In genomic region chr6:2196079-2196679, GRCh38 we compare ENCODE assay signal across 9 cellular contexts. TPM values are rescaled to one million over a fixed set of nuclear protein-coding genes. Genes with fewer than 3 reads are reported as not detected.
A peak's percentile ranks its signal among the peaks of the same experiment; 100 is the strongest.
DNase-seq lines count a peak whose midpoint lies in the region; ATAC-seq and TF ChIP-seq lines count a peak whose summit lies in the region.
"Had no signal": no experiment of that assay in that cellular context is flagged by ENCODE, and none has a peak within 500 bp of the region (broad histone marks: within the 10 kb centered on the region; RNA-seq: fewer than 3 reads in every experiment).

No MANE protein-coding gene starts in this region.

- TF ChIP-seq EP300 in esophagus muscularis mucosa (IDR thresholded peaks at IDR 0.05) = no peak

- no peak for DNase-seq in CD14-positive monocyte (ENCODE audit: low spot score)
- DNase-seq in NCI-H128 (lab: John Stamatoyannopoulos, UW; ENCODE audit: unreplicated experiment) = peak; percentile 16
- DNase-seq in T-helper 17 cell = peak in 1 of 3 donors; percentile 10
- DNase-seq in esophagus muscularis mucosa (ENCODE audit: extremely low spot score) = no peak

- peak; percentile 57 for ATAC-seq in GM18502 (IDR thresholded peaks at IDR 0.05; ENCODE audit: poor library complexity, unreplicated experiment)
- ATAC-seq in T-helper 17 cell = peak; percentile 66
- no peak for ATAC-seq in HG03196 (IDR thresholded peaks at IDR 0.05; ENCODE audit: unreplicated experiment)
- ATAC-seq in HG03108 (IDR thresholded peaks at IDR 0.05; ENCODE audit: unreplicated experiment) = no peak

- WGBS in esophagus muscularis mucosa = 13% methylated on average over 1 of the region's 1 CpG

- H3K27ac ChIP-seq in esophagus muscularis mucosa (replicated peaks in 1 of 4) = no peak overlapping the region
- H3K27ac ChIP-seq: SJSA1 had no signal

- no peak overlapping the region for H3K4me3 ChIP-seq in esophagus muscularis mucosa
- H3K4me3 ChIP-seq: SJSA1 had no signal

- H3K9me3 Mint-ChIP-seq in CD14-positive monocyte = peaks cover 0 to 12% (median 4%) of the 10 kb centered on the region in 7 donors
- no peaks in the 10 kb centered on the region for H3K9me3 Mint-ChIP-seq in nephron

- H3K27ac Mint-ChIP-seq in CD14-positive monocyte (no peak overlapping the region), T-helper 17 cell (no peak overlapping the region), nephron (no peak overlapping the region)

- H3K4me1 Mint-ChIP-seq in CD14-positive monocyte = peaks cover 19% of the 10 kb centered on the region
- H3K4me1 Mint-ChIP-seq in T-helper 17 cell = no peaks in the 10 kb centered on the region
- H3K4me1 Mint-ChIP-seq in nephron = peaks cover 4% of the 10 kb centered on the region

- H3K9me3 ChIP-seq in T-helper 17 cell (ENCODE audit: control insufficient read depth, low read length, poor library complexity, severe bottlenecking) (no peaks in the 10 kb centered on the region), esophagus muscularis mucosa (no peaks in the 10 kb centered on the region)
- H3K9me3 ChIP-seq: SJSA1 had no signal

- TF ChIP-seq CTCF in CD14-positive monocyte (IDR thresholded peaks at IDR 0.05) (peak; percentile 83), esophagus muscularis mucosa (IDR thresholded peaks at IDR 0.05) (peak; percentile 81 to 83 (median 81)), nephron (IDR thresholded peaks at IDR 0.05; ENCODE audit: unreplicated experiment in 3 of 3) (peak; percentile 78 to 86 (median 82))

- H3K36me3 Mint-ChIP-seq in CD14-positive monocyte (no peaks in the 10 kb centered on the region), T-helper 17 cell (ENCODE audit: low read depth) (no peaks in the 10 kb centered on the region), nephron (ENCODE audit: low read depth) (no peaks in the 10 kb centered on the region)

- H3K27me3 ChIP-seq in esophagus muscularis mucosa = no peaks in the 10 kb centered on the region
- H3K27me3 ChIP-seq: SJSA1 had no signal

- H3K4me1 ChIP-seq in esophagus muscularis mucosa = peaks cover 0 to 9% (median 7%) of the 10 kb centered on the region in 4 donors

- no peak for TF ChIP-seq POLR2A in esophagus muscularis mucosa (IDR thresholded peaks at IDR 0.05; ENCODE audit: low read depth)

- no peak overlapping the region for H3K4me3 Mint-ChIP-seq in CD14-positive monocyte
- no peak overlapping the region for H3K4me3 Mint-ChIP-seq in T-helper 17 cell
- H3K4me3 Mint-ChIP-seq in nephron = no peak overlapping the region

- H3K36me3 ChIP-seq in esophagus muscularis mucosa = no peaks in the 10 kb centered on the region
- H3K36me3 ChIP-seq: SJSA1 had no signal

- no peaks in the 10 kb centered on the region for H3K27me3 Mint-ChIP-seq in CD14-positive monocyte (ENCODE audit: low read depth in 3 of 3)
- no peaks in the 10 kb centered on the region for H3K27me3 Mint-ChIP-seq in T-helper 17 cell
- peaks cover 7% of the 10 kb centered on the region for H3K27me3 Mint-ChIP-seq in nephron (ENCODE audit: low read depth)

- intact Hi-C loops in CD14-positive monocyte (cut with micrococcal nuclease) = loop anchor here (5.0 to 10.0 kb wide), 2 partner anchors 159 to 594 kb away; no protein-coding TSS in a partner anchor
- intact Hi-C loops in esophagus muscularis mucosa (cut with DNase I) = loop anchor here (2.0 to 10.0 kb wide), 2 partner anchors 439 to 591 kb away; no protein-coding TSS in a partner anchor

RNA-seq across cellular contexts. Expression of gene GMDS, which starts 49.2 kb away (rescaled TPM):
- 10 to 100 TPM; 17.6 to 19.9 TPM for polyA plus RNA-seq in CD14-positive monocyte
- total RNA-seq in T-helper 17 cell (10 to 100 TPM; 18.2 to 20.5 TPM), esophagus muscularis mucosa (10 to 100 TPM in 1 of 4 donors, 1 to 10 TPM in 3; 3.6 to 14.1 (median 6.0) TPM)

Comparison
In these comparisons a context has a peak if more than half of its experiments do, and no peak if none do; other contexts are left out.
1. ATAC-seq: peak in GM18502 (single experiment) and T-helper 17 cell (single experiment); none in HG03196 (single experiment) and HG03108 (single experiment).
2. Peak in every context shown above with its lines, with median percentiles within 50 percentile points of each other: CTCF ChIP-seq.